In genomic region chr1:218516526-218516925, GRCh38 we compare ENCODE assay signal across 22 cellular contexts.
"Had no signal": no experiment of that assay in that cellular context is flagged by ENCODE, and none has a peak within 500 bp of the region (broad histone marks: within the 10 kb centered on the region; RNA-seq: fewer than 3 reads in every experiment).

No MANE protein-coding gene starts in this region.

- H3K27me3 ChIP-seq: ascending aorta, foreskin keratinocyte, sigmoid colon had no signal

- H3K4me1 Mint-ChIP-seq: activated CD4-positive, alpha-beta T cell treated with anti-CD3 and anti-CD28 coated beads, Interleukin-2, amount 10 ng/mL, durations not matched to agents 7 days and 5 days had no signal

- ATAC-seq: activated CD4-positive, CD25-positive, alpha-beta regulatory T cell treated with anti-CD3 and anti-CD28 coated beads, Interleukin-2, amount 50 U/mL, for 24 hours; foreskin keratinocyte; left colon; lower lobe of right lung; natural killer cell treated with Interleukin-12 subunit alpha and Interleukin-12 subunit beta and Interleukin-15 and Interleukin-18, amount 100 ng/mL, for 72 hours; stimulated activated naive B cell treated with anti-CD40 and anti-IgM and Interleukin-4, amounts not matched to agents 10 μg/mL and 1 μg/mL and 100 μg/mL, for 72 hours had no signal

- H3K36me3 Mint-ChIP-seq: natural killer cell treated with Interleukin-12 subunit alpha and Interleukin-12 subunit beta and Interleukin-15 and Interleukin-18, amount 100 ng/mL, for 72 hours; stimulated activated naive B cell treated with anti-CD40 and anti-IgM and Interleukin-4, amounts not matched to agents 10 μg/mL and 1 μg/mL and 100 μg/mL, for 72 hours had no signal

- FAIRE-seq: endothelial cell of umbilical vein, islet of Langerhans had no signal

- H3K27ac Mint-ChIP-seq: activated CD4-positive, alpha-beta T cell treated with anti-CD3 and anti-CD28 coated beads, Interleukin-2, amount 10 ng/mL, durations not matched to agents 7 days and 5 days; natural killer cell treated with Interleukin-12 subunit alpha and Interleukin-12 subunit beta and Interleukin-15 and Interleukin-18, amount 100 ng/mL, for 72 hours; stimulated activated naive B cell treated with anti-CD40 and anti-IgM and Interleukin-4, amounts not matched to agents 10 μg/mL and 1 μg/mL and 100 μg/mL, for 72 hours had no signal

- DNase-seq: activated CD4-positive, alpha-beta T cell treated with anti-CD3 and anti-CD28 coated beads, Interleukin-2, amount 10 ng/mL, durations not matched to agents 7 days and 5 days; activated CD8-positive, alpha-beta memory T cell treated with anti-CD3 and anti-CD28 coated beads, Interleukin-2, amount 50 U/mL, for 4 hours; activated effector memory CD4-positive, alpha-beta T cell treated with Interleukin-2 at 50 U/mL for 16 hours; activated naive CD4-positive, alpha-beta T cell treated with anti-CD3 and anti-CD28 coated beads, Interleukin-2, amount 50 U/mL, for 16 hours; activated T-cell treated with anti-CD3 and anti-CD28 coated beads, Interleukin-2, amount 50 U/mL, for 48 hours; dermis blood vessel endothelial cell; effector memory CD4-positive, alpha-beta T cell; foreskin keratinocyte; glutamatergic neuron; hippocampal formation; left colon; lower lobe of right lung; sigmoid colon; stimulated activated naive B cell treated with anti-CD40 and anti-IgM and Interleukin-4, amounts not matched to agents 10 μg/mL and 1 μg/mL and 100 μg/mL, for 72 hours; T-helper 1 cell; T-helper 9 cell had no signal

- H3K4me3 ChIP-seq: ascending aorta, lower lobe of right lung, sigmoid colon had no signal

- H3K9me3 ChIP-seq: ascending aorta, lower lobe of right lung, sigmoid colon had no signal

- H3K36me3 ChIP-seq: ascending aorta, lower lobe of right lung, sigmoid colon had no signal

- H3K4me1 ChIP-seq: ascending aorta, foreskin keratinocyte, lower lobe of right lung, parathyroid adenoma, sigmoid colon had no signal

- H3K79me2 ChIP-seq: parathyroid adenoma had no signal

- H3K4me3 Mint-ChIP-seq: activated CD4-positive, alpha-beta T cell treated with anti-CD3 and anti-CD28 coated beads, Interleukin-2, amount 10 ng/mL, durations not matched to agents 7 days and 5 days; natural killer cell treated with Interleukin-12 subunit alpha and Interleukin-12 subunit beta and Interleukin-15 and Interleukin-18, amount 100 ng/mL, for 72 hours; stimulated activated naive B cell treated with anti-CD40 and anti-IgM and Interleukin-4, amounts not matched to agents 10 μg/mL and 1 μg/mL and 100 μg/mL, for 72 hours had no signal

- H3K9ac ChIP-seq: parathyroid adenoma had no signal

- H3K9me3 Mint-ChIP-seq: activated CD4-positive, alpha-beta T cell treated with anti-CD3 and anti-CD28 coated beads, Interleukin-2, amount 10 ng/mL, durations not matched to agents 7 days and 5 days had no signal

- H3K27ac ChIP-seq: ascending aorta, foreskin keratinocyte, lower lobe of right lung, parathyroid adenoma, sigmoid colon had no signal

- H2AFZ ChIP-seq: parathyroid adenoma had no signal
